1 cellular context compared by ENCODE assay signal in genomic region chr19:17254636-17255035, GRCh38.
TF ChIP-seq lines count a peak whose summit lies in the region.

No MANE protein-coding gene starts in this region.

TF ChIP-seq in A549, 52 proteins besides CTCF, POLR2A, EP300 and RAD21 (continued from another document):
- no peak for TF ChIP-seq REST (IDR thresholded peaks at IDR 0.05)
- TF ChIP-seq ZFP36 (IDR thresholded peaks at IDR 0.05; ENCODE audit: borderline replicate concordance, partially characterized antibody), result peak; percentile 54
